ENCODE assay signal across 13 cellular contexts in the genomic region with DNA sequence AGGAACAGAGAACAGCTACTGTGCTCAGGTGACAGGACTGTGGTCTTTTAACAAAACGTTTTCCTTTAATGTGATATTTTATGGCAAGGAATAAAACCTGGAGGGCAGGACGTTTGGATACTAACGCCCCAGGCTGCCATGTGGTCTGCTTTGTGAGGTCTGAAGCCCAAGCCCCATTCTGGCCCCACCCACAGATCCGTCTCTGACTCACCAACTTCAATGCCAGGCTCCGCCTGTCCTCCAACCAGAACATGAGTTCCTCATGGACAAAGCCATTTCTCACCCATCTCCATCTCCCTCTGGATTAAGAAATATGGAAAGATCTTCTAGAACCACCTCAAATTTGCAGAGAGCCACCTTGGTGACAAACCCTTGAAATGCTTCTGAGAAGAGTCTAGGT.
DNase-seq lines count a peak whose midpoint lies in the region; ATAC-seq and TF ChIP-seq lines count a peak whose summit lies in the region.
"Had no signal": no experiment of that assay in that cellular context is flagged by ENCODE, and none has a peak within 500 bp of the region (broad histone marks: within the 10 kb centered on the region; RNA-seq: fewer than 3 reads in every experiment).

No MANE protein-coding gene starts in this region.

- no peak overlapping the region for H3K4me3 Mint-ChIP-seq in activated T-helper 17 cell treated with anti-CD3 and anti-CD28 coated beads, Interleukin-2, amount 50 U/mL, for 72 hours
- H3K4me3 Mint-ChIP-seq in activated T-cell treated with anti-CD3 and anti-CD28 coated beads, Interleukin-2, amount 50 U/mL, for 4 hours: no peak overlapping the region
- H3K4me3 Mint-ChIP-seq: central memory CD8-positive, alpha-beta T cell had no signal

- peak; percentile 89 for DNase-seq in AG08395 (ENCODE audit: low spot score)
- DNase-seq in HCEC 1CT: peak; percentile 10
- DNase-seq in iris pigment epithelial cell (ENCODE audit: low read depth): peak; percentile 78
- no peak for DNase-seq in activated T-cell treated with anti-CD3 and anti-CD28 coated beads, Interleukin-2, amount 50 U/mL, for 4 hours
- no peak for DNase-seq in GM20000 (ENCODE audit: low spot score)
- no peak for DNase-seq in pons (ENCODE audit: low spot score)
- DNase-seq: activated CD4-positive, alpha-beta T cell treated with anti-CD3 and anti-CD28 coated beads, Interleukin-2, amount 50 U/mL, for 1 hour; NCI-H1105; OCI-M1 had no signal

- H3K9me3 Mint-ChIP-seq in activated T-helper 17 cell treated with anti-CD3 and anti-CD28 coated beads, Interleukin-2, amount 50 U/mL, for 72 hours: no peaks in the 10 kb centered on the region
- no peaks in the 10 kb centered on the region for H3K9me3 Mint-ChIP-seq in activated T-cell treated with anti-CD3 and anti-CD28 coated beads, Interleukin-2, amount 50 U/mL, for 4 hours
- H3K9me3 Mint-ChIP-seq: central memory CD8-positive, alpha-beta T cell had no signal

- H3K4me1 Mint-ChIP-seq in activated T-helper 17 cell treated with anti-CD3 and anti-CD28 coated beads, Interleukin-2, amount 50 U/mL, for 72 hours: peaks cover 7% of the 10 kb centered on the region
- H3K4me1 Mint-ChIP-seq in activated T-cell treated with anti-CD3 and anti-CD28 coated beads, Interleukin-2, amount 50 U/mL, for 4 hours (ENCODE audit: low read depth): no peaks in the 10 kb centered on the region

- no peak for TF ChIP-seq CTCF in GM20000 (IDR thresholded peaks at IDR 0.05; ENCODE audit: extremely low read depth, missing control alignments)

- ATAC-seq in activated T-helper 17 cell treated with anti-CD3 and anti-CD28 coated beads, Interleukin-2, amount 50 U/mL, for 72 hours (replicated peaks): no peak
- no peak for ATAC-seq in activated T-cell treated with anti-CD3 and anti-CD28 coated beads, Interleukin-2, amount 50 U/mL, for 4 hours
- ATAC-seq in GM18868 (IDR thresholded peaks at IDR 0.05; ENCODE audit: unreplicated experiment): no peak
- ATAC-seq: psoas muscle had no signal

- no peaks in the 10 kb centered on the region for H3K36me3 Mint-ChIP-seq in activated T-helper 17 cell treated with anti-CD3 and anti-CD28 coated beads, Interleukin-2, amount 50 U/mL, for 72 hours (ENCODE audit: low read depth)
- H3K36me3 Mint-ChIP-seq in activated T-cell treated with anti-CD3 and anti-CD28 coated beads, Interleukin-2, amount 50 U/mL, for 4 hours (ENCODE audit: insufficient read depth): peaks cover 8% of the 10 kb centered on the region

- H3K27me3 Mint-ChIP-seq in activated T-helper 17 cell treated with anti-CD3 and anti-CD28 coated beads, Interleukin-2, amount 50 U/mL, for 72 hours: no peaks in the 10 kb centered on the region
- no peaks in the 10 kb centered on the region for H3K27me3 Mint-ChIP-seq in activated T-cell treated with anti-CD3 and anti-CD28 coated beads, Interleukin-2, amount 50 U/mL, for 4 hours (ENCODE audit: low read depth)
- H3K27me3 Mint-ChIP-seq: central memory CD8-positive, alpha-beta T cell had no signal

- H3K27ac Mint-ChIP-seq in activated T-helper 17 cell treated with anti-CD3 and anti-CD28 coated beads, Interleukin-2, amount 50 U/mL, for 72 hours: peak overlapping the region; percentile 67

Comparison
In these comparisons a context has a peak if more than half of its experiments do, and no peak if none do; other contexts are left out.
1. DNase-seq: peak in AG08395 (single experiment), HCEC 1CT (single experiment) and iris pigment epithelial cell (single experiment); none in activated T-cell treated with anti-CD3 and anti-CD28 coated beads, Interleukin-2, amount 50 U/mL, for 4 hours (single experiment), GM20000 (single experiment) and pons (single experiment).